In genomic region chr11:93197383-93198220, GRCh38 we compare ENCODE assay signal across 1 cellular context.
TF ChIP-seq lines count a peak whose summit lies in the region.

Gene SLC36A4 (minus strand): TSS chr11:93197991. CDS start chr11:93197832, 159 bp downstream.

TF ChIP-seq in HEK293, 187 proteins besides CTCF, POLR2A, EP300 and RAD21 (continued from another document):
- TF ChIP-seq ZBTB10 (tag by site-specific recombination; IDR thresholded peaks at IDR 0.05) (peak; percentile 52; the same call in 1 of the 2 replicates), GLIS2 (tag by site-specific recombination; IDR thresholded peaks at IDR 0.05) (peak; percentile 88; the same call in 1 of the 2 replicates), OVOL3 (tag by site-specific recombination; IDR thresholded peaks at IDR 0.05) (0 out of 2 replicates have a peak, but pooled peaks have one; percentile 36), ZSCAN4 (tag by site-specific recombination; IDR thresholded peaks at IDR 0.05) (peak; percentile 82), EGR2 (tag by site-specific recombination; IDR thresholded peaks at IDR 0.05; ENCODE audit: low read depth) (peak; percentile 95), HOXA7 (CRISPR knock-in tag; IDR thresholded peaks at IDR 0.05; ENCODE audit: borderline replicate concordance) (no peak), GLI4 (tag by site-specific recombination; IDR thresholded peaks at IDR 0.05) (0 out of 2 replicates have a peak, but pooled peaks have one; percentile 71), ZNF239 (tag by site-specific recombination; IDR thresholded peaks at IDR 0.05) (0 out of 2 replicates have a peak, but pooled peaks have one; percentile 41), ZNF214 (tag by site-specific recombination; IDR thresholded peaks at IDR 0.05; ENCODE audit: borderline replicate concordance) (no peak), SP7 (tag by site-specific recombination; IDR thresholded peaks at IDR 0.05) (peak; percentile 72), BCL11B (tag by site-specific recombination; IDR thresholded peaks at IDR 0.05; ENCODE audit: low read depth) (peak; percentile 45; the same call in 1 of the 2 replicates), ZFP69B (tag by site-specific recombination; IDR thresholded peaks at IDR 0.05) (peak; percentile 36), ZNF629 (tag by site-specific recombination; IDR thresholded peaks at IDR 0.05) (peak; percentile 84), PATZ1 (tag by site-specific recombination; IDR thresholded peaks at IDR 0.05) (peak; percentile 69; the same call in 1 of the 2 replicates), ZFP37 (tag by site-specific recombination; IDR thresholded peaks at IDR 0.05) (peak; percentile 75; the same call in 1 of the 2 replicates), ZNF558 (tag by site-specific recombination; IDR thresholded peaks at IDR 0.05) (no peak), ZNF561 (tag by site-specific recombination; IDR thresholded peaks at IDR 0.05; ENCODE audit: borderline replicate concordance) (peak; percentile 72; the same call in 1 of the 2 replicates), ZNF776 (tag by site-specific recombination; IDR thresholded peaks at IDR 0.05; ENCODE audit: borderline replicate concordance) (no peak), SP2 (tag by site-specific recombination; IDR thresholded peaks at IDR 0.05) (peak; percentile 52), ZNF692 (tag by site-specific recombination; IDR thresholded peaks at IDR 0.05) (peak; percentile 71; the same call in 1 of the 2 replicates), ZNF426 (tag by site-specific recombination; IDR thresholded peaks at IDR 0.05) (no peak), OSR2 (tag by site-specific recombination; IDR thresholded peaks at IDR 0.05) (peak; percentile 6; the same call in 1 of the 2 replicates), ZBTB20 (tag by site-specific recombination; IDR thresholded peaks at IDR 0.05) (peak; percentile 78; the same call in 1 of the 2 replicates), ZSCAN5A (tag by site-specific recombination; IDR thresholded peaks at IDR 0.05) (peak; percentile 83), ZNF280C (tag by site-specific recombination; IDR thresholded peaks at IDR 0.05) (no peak), ZSCAN23 (tag by site-specific recombination; IDR thresholded peaks at IDR 0.05) (no peak), SCRT2 (tag by site-specific recombination; IDR thresholded peaks at IDR 0.05) (0 out of 2 replicates have a peak, but pooled peaks have one; percentile 27), ZNF792 (tag by site-specific recombination; IDR thresholded peaks at IDR 0.05) (no peak), ZNF398 (tag by site-specific recombination; IDR thresholded peaks at IDR 0.05) (peak; percentile 42), MYNN (tag by site-specific recombination; IDR thresholded peaks at IDR 0.05; ENCODE audit: borderline replicate concordance) (0 out of 2 replicates have a peak, but pooled peaks have one; percentile 35), MEIS1 (CRISPR knock-in tag; IDR thresholded peaks at IDR 0.05; ENCODE audit: borderline replicate concordance) (no peak), ZNF501 (tag by site-specific recombination; IDR thresholded peaks at IDR 0.05) (peak; percentile 74), ZNF169 (tag by site-specific recombination; IDR thresholded peaks at IDR 0.05) (0 out of 2 replicates have a peak, but pooled peaks have one; percentile 44), ZBTB11 (tag by site-specific recombination; conservative IDR thresholded peaks at IDR 0.05; ENCODE audit: low read depth) (peak; percentile 24; the same call in 1 of the 2 replicates)
TF ChIP-seq in HEK293: peak in this region for 60.
